11 cellular contexts compared by ENCODE assay signal in the genomic region with DNA sequence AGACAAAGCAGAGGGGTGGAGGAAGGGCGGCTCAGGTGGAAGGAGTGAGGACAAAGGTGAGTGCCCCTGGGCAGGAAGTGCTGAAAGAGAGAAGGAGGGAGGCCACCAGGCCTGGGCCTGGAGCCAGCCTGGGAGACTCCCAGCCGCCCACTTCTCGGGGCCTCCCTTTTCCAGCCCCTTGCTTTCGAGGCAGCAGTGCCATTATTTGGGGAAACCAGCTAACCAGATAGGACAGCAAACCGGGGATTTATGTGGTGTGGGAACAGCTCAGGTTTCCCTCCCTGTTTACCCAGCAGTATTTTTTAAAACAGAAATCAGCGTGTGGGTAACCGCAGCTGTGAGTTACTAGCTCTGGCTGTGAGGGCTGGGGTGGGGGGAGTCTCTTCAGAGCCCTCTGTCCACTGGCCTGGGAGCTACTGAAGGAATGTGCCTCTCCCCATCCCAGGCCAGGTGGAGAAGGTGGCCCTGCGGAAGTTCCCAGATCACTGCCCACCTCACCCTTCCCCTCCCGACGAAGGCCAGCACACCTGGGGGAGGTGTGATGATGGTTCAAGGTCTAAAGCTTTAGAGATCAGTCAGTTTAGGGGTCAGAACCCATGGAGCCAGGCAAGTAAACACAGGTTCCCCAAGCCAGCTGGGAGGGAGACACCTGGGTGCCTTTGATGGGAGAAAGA. TPM values are rescaled to one million over a fixed set of nuclear protein-coding genes. Genes with fewer than 3 reads are reported as not detected.
A peak's percentile ranks its signal among the peaks of the same experiment; 100 is the strongest.
DNase-seq lines count a peak whose midpoint lies in the region; ATAC-seq and TF ChIP-seq lines count a peak whose summit lies in the region.
"Had no signal": no experiment of that assay in that cellular context is flagged by ENCODE, and none has a peak within 500 bp of the region (broad histone marks: within the 10 kb centered on the region; RNA-seq: fewer than 3 reads in every experiment).

No MANE protein-coding gene starts in this region.

- TF ChIP-seq CTCF in activated CD8-positive, alpha-beta T cell treated with anti-CD3 and anti-CD28 coated beads for 36 hours (IDR thresholded peaks at IDR 0.05) = no peak
- TF ChIP-seq CTCF in lower leg skin (IDR thresholded peaks at IDR 0.05) = no peak

- CTCF ChIA-PET in activated CD8-positive, alpha-beta T cell treated with anti-CD3 and anti-CD28 coated beads for 36 hours (lab: Charles Lee) = interaction anchor here (0.9 to 1.4 kb wide), 4 partner anchors 71 to 210 kb away, joined by 3 to 4 read pairs (median 3); no protein-coding TSS in a partner anchor

- no peaks in the 10 kb centered on the region for H3K9me3 Mint-ChIP-seq in stimulated activated naive CD8-positive, alpha-beta T cell treated with anti-CD3 and anti-CD28 coated beads, Interleukin-15, amount 100 ng/mL, for 72 hours
- H3K9me3 Mint-ChIP-seq in activated CD8-positive, alpha-beta T cell treated with anti-CD3 and anti-CD28 coated beads for 36 hours = no peaks in the 10 kb centered on the region
- H3K9me3 Mint-ChIP-seq: central memory CD8-positive, alpha-beta T cell had no signal

- H3K36me3 Mint-ChIP-seq in activated CD8-positive, alpha-beta T cell treated with anti-CD3 and anti-CD28 coated beads for 36 hours (ENCODE audit: low read depth) = no peaks in the 10 kb centered on the region

- no peak overlapping the region for H3K4me3 ChIP-seq in lower leg skin (ENCODE audit: low read depth, poor library complexity, severe bottlenecking)
- H3K4me3 ChIP-seq: skin epidermis had no signal

- H3K4me3 Mint-ChIP-seq in stimulated activated naive CD8-positive, alpha-beta T cell treated with anti-CD3 and anti-CD28 coated beads, Interleukin-15, amount 100 ng/mL, for 72 hours = no peak overlapping the region
- H3K4me3 Mint-ChIP-seq in activated CD8-positive, alpha-beta T cell treated with anti-CD3 and anti-CD28 coated beads for 36 hours = no peak overlapping the region
- H3K4me3 Mint-ChIP-seq: central memory CD8-positive, alpha-beta T cell had no signal

- ATAC-seq in stimulated activated naive CD8-positive, alpha-beta T cell treated with anti-CD3 and anti-CD28 coated beads, Interleukin-15, amount 100 ng/mL, for 72 hours = peak; percentile 32
- ATAC-seq in stimulated activated naive CD8-positive, alpha-beta T cell treated with anti-CD3 and anti-CD28 coated beads, Interleukin-15, Interleukin-2, amounts not matched to agents 100 U/mL and 50 U/mL, for 24 hours = no peak
- ATAC-seq in activated CD8-positive, alpha-beta T cell treated with anti-CD3 and anti-CD28 coated beads for 36 hours = no peak
- ATAC-seq in left colon = peak; percentile 97

- H3K27me3 Mint-ChIP-seq in stimulated activated naive CD8-positive, alpha-beta T cell treated with anti-CD3 and anti-CD28 coated beads, Interleukin-15, amount 100 ng/mL, for 72 hours = peaks cover 19% of the 10 kb centered on the region
- H3K27me3 Mint-ChIP-seq in activated CD8-positive, alpha-beta T cell treated with anti-CD3 and anti-CD28 coated beads for 36 hours = no peaks in the 10 kb centered on the region
- H3K27me3 Mint-ChIP-seq: central memory CD8-positive, alpha-beta T cell had no signal

- WGBS in lower leg skin, 2 donors = 57 to 71% methylated on average over 10 of the region's 10 CpGs

- POLR2A ChIA-PET in activated CD8-positive, alpha-beta T cell treated with anti-CD3 and anti-CD28 coated beads for 36 hours (lab: Charles Lee) = interaction anchor here (0.6 kb wide), 1 partner anchor 31 kb away, joined by 3 read pairs; no protein-coding TSS in a partner anchor

- H3K4me1 Mint-ChIP-seq in stimulated activated naive CD8-positive, alpha-beta T cell treated with anti-CD3 and anti-CD28 coated beads, Interleukin-15, amount 100 ng/mL, for 72 hours = peaks cover 18% of the 10 kb centered on the region
- H3K4me1 Mint-ChIP-seq in activated CD8-positive, alpha-beta T cell treated with anti-CD3 and anti-CD28 coated beads for 36 hours (ENCODE audit: low read depth) = peaks cover 9% of the 10 kb centered on the region

- no peak for TF ChIP-seq POLR2A in lower leg skin (IDR thresholded peaks at IDR 0.05)

- H3K27ac Mint-ChIP-seq in stimulated activated naive CD8-positive, alpha-beta T cell treated with anti-CD3 and anti-CD28 coated beads, Interleukin-15, amount 100 ng/mL, for 72 hours = peak overlapping the region in 1 of 2 donors; percentile 61
- H3K27ac Mint-ChIP-seq in activated CD8-positive, alpha-beta T cell treated with anti-CD3 and anti-CD28 coated beads for 36 hours = no peak overlapping the region

- intact Hi-C loops in activated CD8-positive, alpha-beta T cell treated with anti-CD3 and anti-CD28 coated beads for 36 hours (cut with micrococcal nuclease) = no loop called here
- intact Hi-C loops in left colon (cut with DNase I, micrococcal nuclease) (loop anchor here in 1 of 2 donors (2.0 kb wide), 1 partner anchor 93 kb away; no protein-coding TSS in a partner anchor), lower leg skin (cut with DNase I; ENCODE audit: low total_unique reads) (no loop called here)

- no peak for DNase-seq in stimulated activated naive CD8-positive, alpha-beta T cell treated with anti-CD3 and anti-CD28 coated beads, Interleukin-15, amount 100 ng/mL, for 72 hours
- DNase-seq in stimulated activated naive CD8-positive, alpha-beta T cell treated with anti-CD3 and anti-CD28 coated beads, Interleukin-15, Interleukin-2, amounts not matched to agents 100 U/mL and 50 U/mL, for 24 hours = no peak
- peak; percentile 26 for DNase-seq in activated CD8-positive, alpha-beta T cell treated with anti-CD3 and anti-CD28 coated beads for 36 hours
- DNase-seq in left colon (peak; percentile 38 to 60), inferior parietal cortex (ENCODE audit: extremely low spot score) (no peak), CD1c-positive myeloid dendritic cell (ENCODE audit: extremely low spot score) (no peak), lower leg skin (ENCODE audit: low spot score in 2 of 2) (no peak)
- DNase-seq in stimulated activated CD4-positive, alpha-beta T cell treated with anti-CD3 and anti-CD28 coated beads, Interleukin-4, amount 100 ng/mL, for 24 hours = no peak
- DNase-seq: activated CD8-positive, alpha-beta memory T cell treated with anti-CD3 and anti-CD28 coated beads, Interleukin-2, amount 50 U/mL, for 48 hours had no signal

RNA-seq across cellular contexts. Expression of gene MEOX1, which starts 8.4 kb away (rescaled TPM):
- total RNA-seq in activated CD8-positive, alpha-beta T cell treated with anti-CD3 and anti-CD28 coated beads for 36 hours = under 1 TPM; 0.45 to 0.47 TPM
- total RNA-seq in left colon = 1 to 10 TPM; 1.2 to 1.8 TPM
- total RNA-seq in lower leg skin = 1 to 10 TPM; 1.9 to 7.9 (median 3.7) TPM

Comparison
In these comparisons a context has a peak if more than half of its experiments do, and no peak if none do; other contexts are left out.
1. ATAC-seq: peak in stimulated activated naive CD8-positive, alpha-beta T cell treated with anti-CD3 and anti-CD28 coated beads, Interleukin-15, amount 100 ng/mL, for 72 hours (single experiment) and left colon (single experiment); none in stimulated activated naive CD8-positive, alpha-beta T cell treated with anti-CD3 and anti-CD28 coated beads, Interleukin-15, Interleukin-2, amounts not matched to agents 100 U/mL and 50 U/mL, for 24 hours (single experiment) and activated CD8-positive, alpha-beta T cell treated with anti-CD3 and anti-CD28 coated beads for 36 hours (single experiment).
2. DNase-seq: peak in activated CD8-positive, alpha-beta T cell treated with anti-CD3 and anti-CD28 coated beads for 36 hours (single experiment) and left colon (2 of 2); none in stimulated activated naive CD8-positive, alpha-beta T cell treated with anti-CD3 and anti-CD28 coated beads, Interleukin-15, amount 100 ng/mL, for 72 hours (0 of 2), stimulated activated naive CD8-positive, alpha-beta T cell treated with anti-CD3 and anti-CD28 coated beads, Interleukin-15, Interleukin-2, amounts not matched to agents 100 U/mL and 50 U/mL, for 24 hours (single experiment), inferior parietal cortex (single experiment), CD1c-positive myeloid dendritic cell (single experiment), lower leg skin (0 of 2) and stimulated activated CD4-positive, alpha-beta T cell treated with anti-CD3 and anti-CD28 coated beads, Interleukin-4, amount 100 ng/mL, for 24 hours (single experiment).